In the genomic region with DNA sequence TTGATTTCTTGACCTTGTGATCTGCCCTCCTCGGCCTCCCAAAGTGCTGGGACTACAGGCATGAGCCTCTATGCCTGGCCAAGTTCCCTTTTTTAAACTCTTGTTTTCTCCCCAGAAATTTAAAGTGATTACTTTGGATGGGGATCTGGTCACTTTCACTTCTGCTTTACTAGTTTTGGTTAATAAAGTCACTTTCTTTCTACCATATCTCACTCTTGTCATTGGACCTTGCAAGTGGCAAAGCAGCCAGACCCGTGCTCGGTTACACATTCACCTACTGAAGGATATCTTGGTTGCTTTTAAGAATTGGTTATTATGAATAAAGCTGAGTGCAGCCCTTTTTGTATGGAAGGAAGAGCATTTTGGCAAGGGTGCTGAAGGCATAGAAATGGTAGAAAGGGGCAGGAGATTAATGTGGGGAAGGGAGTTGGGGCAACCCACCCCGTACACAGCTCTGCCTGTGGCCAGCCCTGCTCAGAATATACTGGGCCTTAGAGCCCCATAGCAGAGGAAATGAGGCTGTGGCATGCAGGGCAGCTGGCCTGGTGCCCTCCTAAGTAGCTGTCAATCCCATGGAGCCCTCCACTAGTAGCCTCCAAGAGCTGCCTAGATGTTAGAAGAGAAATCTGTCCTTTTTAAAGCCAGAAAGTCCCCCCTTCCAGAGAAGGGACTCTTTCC, we compare ENCODE assay signal across 12 cellular contexts. TPM values are rescaled to one million over a fixed set of nuclear protein-coding genes. Genes with fewer than 3 reads are reported as not detected.
A peak's percentile ranks its signal among the peaks of the same experiment; 100 is the strongest.
DNase-seq lines count a peak whose midpoint lies in the region; ATAC-seq and TF ChIP-seq lines count a peak whose summit lies in the region.
"Had no signal": no experiment of that assay in that cellular context is flagged by ENCODE, and none has a peak within 500 bp of the region (broad histone marks: within the 10 kb centered on the region; RNA-seq: fewer than 3 reads in every experiment).

No MANE protein-coding gene starts in this region.

- no peak for ATAC-seq in activated CD8-positive, alpha-beta T cell treated with anti-CD3 and anti-CD28 coated beads for 36 hours
- ATAC-seq in activated CD8-positive, alpha-beta T cell treated with anti-CD3 and anti-CD28 coated beads, Interleukin-2, amount 10 ng/mL, durations not matched to agents 7 days and 5 days, result no peak
- ATAC-seq in HG02623 (IDR thresholded peaks at IDR 0.05; ENCODE audit: unreplicated experiment), result peak; percentile 86

- POLR2A ChIA-PET in activated CD8-positive, alpha-beta T cell treated with anti-CD3 and anti-CD28 coated beads for 36 hours (lab: Charles Lee), result interaction anchor here (1.1 to 2.2 kb wide), 10 partner anchors 9 to 56 kb away, joined by 3 to 11 read pairs (median 4); no protein-coding TSS in a partner anchor
- POLR2A ChIA-PET in activated CD8-positive, alpha-beta T cell treated with anti-CD3 and anti-CD28 coated beads, Interleukin-2, amount 10 ng/mL, durations not matched to agents 7 days and 5 days (lab: Charles Lee), result interaction anchor here (0.6 to 1.6 kb wide), 9 partner anchors 9 to 265 kb away, joined by 3 to 5 read pairs (median 3); partner anchors contain the start of gene TTF2

- CTCF ChIA-PET in activated CD8-positive, alpha-beta T cell treated with anti-CD3 and anti-CD28 coated beads for 36 hours (lab: Charles Lee), result interaction anchor here (0.8 to 1.6 kb wide), 6 partner anchors 8 to 87 kb away, joined by 3 to 5 read pairs (median 3); no protein-coding TSS in a partner anchor
- CTCF ChIA-PET in activated CD8-positive, alpha-beta T cell treated with anti-CD3 and anti-CD28 coated beads, Interleukin-2, amount 10 ng/mL, durations not matched to agents 7 days and 5 days (lab: Charles Lee), result interaction anchor here (0.6 to 6.9 kb wide), 7 partner anchors 9 to 58 kb away, joined by 3 to 50 read pairs (median 5); no protein-coding TSS in a partner anchor
- CTCF ChIA-PET in activated naive CD4-positive, alpha-beta T cell treated with anti-CD3 and anti-CD28 coated beads for 36 hours (lab: Charles Lee), result interaction anchor here (0.7 to 1.2 kb wide), 3 partner anchors 10 to 52 kb away, joined by 3 to 5 read pairs (median 4); no protein-coding TSS in a partner anchor

- intact Hi-C loops in activated CD8-positive, alpha-beta T cell treated with anti-CD3 and anti-CD28 coated beads for 36 hours (cut with micrococcal nuclease), result no loop called here
- intact Hi-C loops in activated naive CD4-positive, alpha-beta T cell treated with anti-CD3 and anti-CD28 coated beads for 36 hours (cut with micrococcal nuclease), result no loop called here

- H3K27ac Mint-ChIP-seq in activated CD8-positive, alpha-beta T cell treated with anti-CD3 and anti-CD28 coated beads for 36 hours, result peak overlapping the region; percentile 11
- H3K27ac Mint-ChIP-seq in activated CD8-positive, alpha-beta T cell treated with anti-CD3 and anti-CD28 coated beads, Interleukin-2, amount 10 ng/mL, durations not matched to agents 7 days and 5 days, result no peak overlapping the region
- H3K27ac Mint-ChIP-seq in activated naive CD4-positive, alpha-beta T cell treated with anti-CD3 and anti-CD28 coated beads for 36 hours, result no peak overlapping the region

- DNase-seq in activated CD8-positive, alpha-beta T cell treated with anti-CD3 and anti-CD28 coated beads for 36 hours, result no peak
- DNase-seq in activated CD8-positive, alpha-beta T cell treated with anti-CD3 and anti-CD28 coated beads, Interleukin-2, amount 10 ng/mL, durations not matched to agents 7 days and 5 days, result no peak
- peak; percentile 15 to 33 for DNase-seq in HL-60 (ENCODE audit: low read depth in 1 of 2, low spot score in 1 of 2)
- DNase-seq in pons (ENCODE audit: low spot score), result peak; percentile 60
- no peak for DNase-seq in hepatic stellate cell (ENCODE audit: low spot score)
- no peak for DNase-seq in stimulated activated naive CD4-positive, alpha-beta T cell treated with Interleukin-2 at 50 U/mL for 16 hours (lab: John Stamatoyannopoulos, UW)
- DNase-seq in activated naive CD4-positive, alpha-beta T cell treated with anti-CD3 and anti-CD28 coated beads for 36 hours, result no peak
- DNase-seq: foreskin melanocyte, NCI-H1436, SW 1271 had no signal

- no peak overlapping the region for H3K27ac ChIP-seq in HL-60 (replicated peaks)

- H3K4me1 Mint-ChIP-seq in activated CD8-positive, alpha-beta T cell treated with anti-CD3 and anti-CD28 coated beads for 36 hours (ENCODE audit: low read depth), result peaks cover 63% of the 10 kb centered on the region
- H3K4me1 Mint-ChIP-seq in activated CD8-positive, alpha-beta T cell treated with anti-CD3 and anti-CD28 coated beads, Interleukin-2, amount 10 ng/mL, durations not matched to agents 7 days and 5 days (ENCODE audit: low read depth), result peaks cover 73% of the 10 kb centered on the region
- peaks cover 46% of the 10 kb centered on the region for H3K4me1 Mint-ChIP-seq in activated naive CD4-positive, alpha-beta T cell treated with anti-CD3 and anti-CD28 coated beads for 36 hours (ENCODE audit: low read depth)

- no peak overlapping the region for H3K4me3 ChIP-seq in HL-60 (replicated peaks; ENCODE audit: insufficient read depth, low read length)

- no peaks in the 10 kb centered on the region for H3K27me3 Mint-ChIP-seq in activated CD8-positive, alpha-beta T cell treated with anti-CD3 and anti-CD28 coated beads for 36 hours
- no peaks in the 10 kb centered on the region for H3K27me3 Mint-ChIP-seq in activated CD8-positive, alpha-beta T cell treated with anti-CD3 and anti-CD28 coated beads, Interleukin-2, amount 10 ng/mL, durations not matched to agents 7 days and 5 days (ENCODE audit: low read depth)
- no peaks in the 10 kb centered on the region for H3K27me3 Mint-ChIP-seq in activated naive CD4-positive, alpha-beta T cell treated with anti-CD3 and anti-CD28 coated beads for 36 hours (ENCODE audit: low read depth)

- peaks cover 7% of the 10 kb centered on the region for H3K9me3 Mint-ChIP-seq in activated CD8-positive, alpha-beta T cell treated with anti-CD3 and anti-CD28 coated beads for 36 hours
- H3K9me3 Mint-ChIP-seq in activated CD8-positive, alpha-beta T cell treated with anti-CD3 and anti-CD28 coated beads, Interleukin-2, amount 10 ng/mL, durations not matched to agents 7 days and 5 days (ENCODE audit: insufficient read depth), result peaks cover 5% of the 10 kb centered on the region
- no peaks in the 10 kb centered on the region for H3K9me3 Mint-ChIP-seq in activated naive CD4-positive, alpha-beta T cell treated with anti-CD3 and anti-CD28 coated beads for 36 hours

- no peaks in the 10 kb centered on the region for H3K27me3 ChIP-seq in HL-60 (ENCODE audit: insufficient read depth, poor library complexity, severe bottlenecking)

- no peak for TF ChIP-seq CTCF in activated CD8-positive, alpha-beta T cell treated with anti-CD3 and anti-CD28 coated beads for 36 hours (IDR thresholded peaks at IDR 0.05)
- no peak for TF ChIP-seq CTCF in HL-60 (IDR thresholded peaks at IDR 0.05; ENCODE audit: insufficient read depth, low read length)

- H3K4me3 Mint-ChIP-seq in activated CD8-positive, alpha-beta T cell treated with anti-CD3 and anti-CD28 coated beads for 36 hours, result no peak overlapping the region
- H3K4me3 Mint-ChIP-seq in activated CD8-positive, alpha-beta T cell treated with anti-CD3 and anti-CD28 coated beads, Interleukin-2, amount 10 ng/mL, durations not matched to agents 7 days and 5 days, result no peak overlapping the region
- no peak overlapping the region for H3K4me3 Mint-ChIP-seq in activated naive CD4-positive, alpha-beta T cell treated with anti-CD3 and anti-CD28 coated beads for 36 hours

- peaks cover 49% of the 10 kb centered on the region for H3K36me3 Mint-ChIP-seq in activated CD8-positive, alpha-beta T cell treated with anti-CD3 and anti-CD28 coated beads for 36 hours (ENCODE audit: low read depth)
- H3K36me3 Mint-ChIP-seq in activated CD8-positive, alpha-beta T cell treated with anti-CD3 and anti-CD28 coated beads, Interleukin-2, amount 10 ng/mL, durations not matched to agents 7 days and 5 days (ENCODE audit: low read depth), result peaks cover 17% of the 10 kb centered on the region
- H3K36me3 Mint-ChIP-seq in activated naive CD4-positive, alpha-beta T cell treated with anti-CD3 and anti-CD28 coated beads for 36 hours (ENCODE audit: low read depth), result peaks cover 25% of the 10 kb centered on the region

RNA-seq across cellular contexts. Expression of gene CD2, which starts 40.7 kb away (rescaled TPM):
- total RNA-seq in activated CD8-positive, alpha-beta T cell treated with anti-CD3 and anti-CD28 coated beads for 36 hours, result 100 to 1,000 TPM; 217 to 220 TPM
- 100 to 1,000 TPM; 186 to 189 TPM for total RNA-seq in activated CD8-positive, alpha-beta T cell treated with anti-CD3 and anti-CD28 coated beads, Interleukin-2, amount 10 ng/mL, durations not matched to agents 7 days and 5 days
- 100 to 1,000 TPM; 251 to 264 TPM for total RNA-seq in activated naive CD4-positive, alpha-beta T cell treated with anti-CD3 and anti-CD28 coated beads for 36 hours
- total RNA-seq: myocyte had no signal

Comparison
In these comparisons a context has a peak if more than half of its experiments do, and no peak if none do; other contexts are left out.
1. DNase-seq: peak in HL-60 (2 of 2) and pons (single experiment); none in activated CD8-positive, alpha-beta T cell treated with anti-CD3 and anti-CD28 coated beads for 36 hours (single experiment), activated CD8-positive, alpha-beta T cell treated with anti-CD3 and anti-CD28 coated beads, Interleukin-2, amount 10 ng/mL, durations not matched to agents 7 days and 5 days (single experiment), hepatic stellate cell (single experiment), stimulated activated naive CD4-positive, alpha-beta T cell treated with Interleukin-2 at 50 U/mL for 16 hours (single experiment) and activated naive CD4-positive, alpha-beta T cell treated with anti-CD3 and anti-CD28 coated beads for 36 hours (single experiment).